1 cellular context compared by ENCODE assay signal in the genomic region with DNA sequence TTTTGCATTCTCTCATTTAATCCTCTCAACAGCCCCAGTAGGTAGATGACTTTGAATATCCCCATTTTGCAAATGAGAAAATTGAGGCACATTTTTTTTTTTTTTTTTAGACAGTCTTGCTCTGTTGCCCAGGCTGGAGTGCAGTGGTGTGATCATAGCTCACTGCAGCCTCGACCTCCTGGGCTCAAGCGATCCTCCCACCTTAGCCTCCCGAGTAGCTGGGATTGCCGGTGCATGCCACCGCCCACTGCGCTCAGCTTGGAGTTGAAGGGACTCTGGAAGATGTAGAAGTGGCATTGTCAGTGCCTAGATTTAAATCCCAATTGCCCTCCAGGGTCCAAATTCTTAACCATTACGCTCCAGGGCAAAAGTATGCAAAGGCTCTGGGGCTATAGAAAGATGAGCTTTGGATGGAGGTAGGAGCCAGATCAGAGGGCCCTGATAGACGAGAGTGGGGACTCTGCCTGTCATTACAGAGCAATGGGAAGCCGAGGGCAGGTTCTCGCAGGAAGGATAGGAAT.
TF ChIP-seq lines count a peak whose summit lies in the region.

No MANE protein-coding gene starts in this region.

TF ChIP-seq in A549, 52 proteins besides CTCF, POLR2A, EP300 and RAD21 (continued from another document):
- TF ChIP-seq, protein P1, sequence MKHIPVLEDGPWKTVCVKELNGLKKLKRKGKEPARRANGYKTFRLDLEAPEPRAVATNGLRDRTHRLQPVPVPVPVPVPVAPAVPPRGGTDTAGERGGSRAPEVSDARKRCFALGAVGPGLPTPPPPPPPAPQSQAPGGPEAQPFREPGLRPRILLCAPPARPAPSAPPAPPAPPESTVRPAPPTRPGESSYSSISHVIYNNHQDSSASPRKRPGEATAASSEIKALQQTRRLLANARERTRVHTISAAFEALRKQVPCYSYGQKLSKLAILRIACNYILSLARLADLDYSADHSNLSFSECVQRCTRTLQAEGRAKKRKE (CRISPR knock-in tag; IDR thresholded peaks at IDR 0.05; ENCODE audit: low read depth): no peak
